25 cellular contexts compared by ENCODE assay signal in the genomic region with DNA sequence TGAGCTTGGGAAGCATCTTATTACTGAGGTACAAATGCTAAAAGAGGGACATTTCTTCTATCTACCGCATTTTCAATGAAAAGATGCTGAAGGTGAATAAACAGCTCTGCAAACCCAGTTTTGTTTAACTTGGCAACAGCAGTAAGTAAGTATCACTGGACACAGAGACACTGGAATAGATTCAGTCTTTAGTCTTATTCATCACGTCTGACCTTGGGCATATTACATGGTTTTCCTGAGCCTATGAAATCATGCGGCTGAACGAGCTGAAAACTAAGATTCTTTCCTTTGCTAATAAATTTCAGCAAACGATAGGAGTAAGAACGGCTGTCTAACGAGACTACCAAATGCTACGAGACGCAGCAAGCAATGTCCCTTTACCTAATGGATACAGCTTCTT.
DNase-seq lines count a peak whose midpoint lies in the region; ATAC-seq, FAIRE-seq and TF ChIP-seq lines count a peak whose summit lies in the region.
"Had no signal": no experiment of that assay in that cellular context is flagged by ENCODE, and none has a peak within 500 bp of the region (broad histone marks: within the 10 kb centered on the region; RNA-seq: fewer than 3 reads in every experiment).

No MANE protein-coding gene starts in this region.

- no peak overlapping the region for H2AFZ ChIP-seq in keratinocyte (ENCODE audit: control insufficient read depth, low read length)
- H2AFZ ChIP-seq: GM23338 had no signal

- no peak overlapping the region for H3K9ac ChIP-seq in keratinocyte (ENCODE audit: control insufficient read depth, extremely low read depth, insufficient read depth, low read length)
- H3K9ac ChIP-seq: KMS-11 had no signal

- H3K9me3 ChIP-seq in right atrium auricular region, result no peaks in the 10 kb centered on the region
- no peaks in the 10 kb centered on the region for H3K9me3 ChIP-seq in keratinocyte (ENCODE audit: control insufficient read depth, low read depth, low read length)
- H3K9me3 ChIP-seq: HAP-1, Peyer's patch had no signal

- H3K4me3 Mint-ChIP-seq in activated CD8-positive, alpha-beta T cell treated with anti-CD3 and anti-CD28 coated beads for 36 hours, result no peak overlapping the region
- H3K4me3 Mint-ChIP-seq: CD8-positive, alpha-beta memory T cell; GM23338 had no signal

- peaks cover 5% of the 10 kb centered on the region for H3K36me3 Mint-ChIP-seq in activated CD8-positive, alpha-beta T cell treated with anti-CD3 and anti-CD28 coated beads for 36 hours (ENCODE audit: low read depth)

- H3K4me1 Mint-ChIP-seq in activated CD8-positive, alpha-beta T cell treated with anti-CD3 and anti-CD28 coated beads for 36 hours (ENCODE audit: low read depth), result no peaks in the 10 kb centered on the region
- H3K4me1 Mint-ChIP-seq: CD8-positive, alpha-beta memory T cell; GM23338 had no signal

- ATAC-seq in left ventricle myocardium superior (peak; percentile 46), HG02623 (IDR thresholded peaks at IDR 0.05; ENCODE audit: unreplicated experiment) (no peak)
- no peak for ATAC-seq in activated CD8-positive, alpha-beta T cell treated with anti-CD3 and anti-CD28 coated beads for 36 hours
- ATAC-seq: GM23338 had no signal

- POLR2A ChIA-PET in activated CD8-positive, alpha-beta T cell treated with anti-CD3 and anti-CD28 coated beads for 36 hours (lab: Charles Lee), result no interaction called here
- POLR2A ChIA-PET in GM10248 (lab: Yijun Ruan, JAX), result no interaction called here

- no peaks in the 10 kb centered on the region for H3K9me3 Mint-ChIP-seq in activated CD8-positive, alpha-beta T cell treated with anti-CD3 and anti-CD28 coated beads for 36 hours
- H3K9me3 Mint-ChIP-seq: GM23338 had no signal

- H3K4me2 ChIP-seq in keratinocyte (ENCODE audit: control insufficient read depth, extremely low read depth, insufficient read depth, low read depth, low read length), result no peak overlapping the region
- H3K4me2 ChIP-seq: GM23338, KMS-11 had no signal

- DNase-seq in left ventricle myocardium superior, result no peak
- no peak for DNase-seq in right atrium auricular region (ENCODE audit: low spot score)
- DNase-seq in choroid plexus epithelial cell (ENCODE audit: low read depth), result peak; percentile 42
- no peak for DNase-seq in keratinocyte (ENCODE audit: low read depth, low spot score)
- DNase-seq in activated CD8-positive, alpha-beta T cell treated with anti-CD3 and anti-CD28 coated beads for 36 hours, result no peak
- DNase-seq in GM10248 (ENCODE audit: extremely low spot score), result no peak
- DNase-seq: Calu3; CD8-positive, alpha-beta memory T cell; DMS153; IMR-90; NCI-H1105; NCI-H146; NCI-H2029; NCI-H2227 treated with DMSO at 0.1 percent for 48 hours; NCI-H510A treated with DMSO at 0.1 percent for 48 hours; NCI-H748 treated with DMSO at 0.1 percent for 48 hours; Peyer's patch had no signal

- dilution Hi-C loops in keratinocyte (cut with MboI; ENCODE audit: extremely low pct_ligation_motif_present, low sequenced_read_pairs), result no loop called here

- CTCF ChIA-PET in activated CD8-positive, alpha-beta T cell treated with anti-CD3 and anti-CD28 coated beads for 36 hours (lab: Charles Lee), result no interaction called here
- CTCF ChIA-PET in GM10248 (lab: Yijun Ruan, JAX), result interaction anchor here (1.2 kb wide), 1 partner anchor 13 kb away, joined by 3 read pairs; no protein-coding TSS in a partner anchor

- FAIRE-seq in keratinocyte (lab: Jason Lieb, UNC), result peak; percentile 5
- FAIRE-seq: A204.1, GM12892 had no signal

- TF ChIP-seq CTCF in right atrium auricular region (IDR thresholded peaks at IDR 0.05) (no peak), choroid plexus epithelial cell (conservative IDR thresholded peaks at IDR 0.05; ENCODE audit: low read depth, low read length) (no peak), keratinocyte (optimal IDR thresholded peaks at IDR 0.05 in 1 of 3, IDR thresholded peaks at IDR 0.05 in 1 of 3, conservative IDR thresholded peaks at IDR 0.05 in 1 of 3; ENCODE audit: extremely low read depth in 1 of 3, insufficient read depth in 2 of 3, low read length in 3 of 3) (no peak), GM10248 (IDR thresholded peaks at IDR 0.05; ENCODE audit: control extremely low read depth, extremely low read depth, low read depth, missing control alignments) (no peak)
- no peak for TF ChIP-seq CTCF in activated CD8-positive, alpha-beta T cell treated with anti-CD3 and anti-CD28 coated beads for 36 hours (IDR thresholded peaks at IDR 0.05)

- H3K27ac ChIP-seq in right atrium auricular region (no peak overlapping the region), keratinocyte (ENCODE audit: control insufficient read depth, insufficient read depth, low read length) (no peak overlapping the region)
- H3K27ac ChIP-seq: C4-2B, KMS-11, Peyer's patch, SJSA1 had no signal

- no peaks in the 10 kb centered on the region for H3K27me3 Mint-ChIP-seq in activated CD8-positive, alpha-beta T cell treated with anti-CD3 and anti-CD28 coated beads for 36 hours
- H3K27me3 Mint-ChIP-seq: CD8-positive, alpha-beta memory T cell had no signal

- H4K20me1 ChIP-seq in keratinocyte (ENCODE audit: control insufficient read depth, extremely low read depth, insufficient read depth, low read length), result no peaks in the 10 kb centered on the region

- H3K36me3 ChIP-seq in right atrium auricular region (no peaks in the 10 kb centered on the region), keratinocyte (ENCODE audit: control insufficient read depth in 2 of 2, extremely low read depth in 1 of 2, insufficient read depth in 2 of 2, low read length in 2 of 2) (peaks cover 3 to 9% of the 10 kb centered on the region in 2 experiments)

- H3K4me1 ChIP-seq in right atrium auricular region, result peaks cover 0 to 27% of the 10 kb centered on the region in 2 donors
- H3K4me1 ChIP-seq in keratinocyte (ENCODE audit: control insufficient read depth, extremely low read depth, insufficient read depth, low read length), result peaks cover 12% of the 10 kb centered on the region
- H3K4me1 ChIP-seq: Peyer's patch, SJSA1 had no signal

- H3K9me1 ChIP-seq in keratinocyte (ENCODE audit: control insufficient read depth, extremely low read depth, insufficient read depth, low read length), result peaks cover 2% of the 10 kb centered on the region

- intact Hi-C loops in left ventricle myocardium superior (cut with micrococcal nuclease), result no loop called here
- intact Hi-C loops in activated CD8-positive, alpha-beta T cell treated with anti-CD3 and anti-CD28 coated beads for 36 hours (cut with micrococcal nuclease), result no loop called here

- H3K79me2 ChIP-seq in keratinocyte (ENCODE audit: control insufficient read depth, insufficient read depth, low read length), result peaks cover 17% of the 10 kb centered on the region

- H3K27me3 ChIP-seq in right atrium auricular region (no peaks in the 10 kb centered on the region), keratinocyte (ENCODE audit: control insufficient read depth, extremely low read depth, insufficient read depth, low read length) (no peaks in the 10 kb centered on the region)
- H3K27me3 ChIP-seq: Peyer's patch, SJSA1 had no signal

- H3K4me3 ChIP-seq in right atrium auricular region (no peak overlapping the region), choroid plexus epithelial cell (ENCODE audit: low read depth, low read length) (no peak overlapping the region), keratinocyte (ENCODE audit: control insufficient read depth in 2 of 3, extremely low read depth in 1 of 3, insufficient read depth in 2 of 3, low read depth in 1 of 3, low read length in 3 of 3) (no peak overlapping the region)
- H3K4me3 ChIP-seq: GM23338, HAP-1, Peyer's patch, SJSA1 had no signal

- no peak overlapping the region for H3K27ac Mint-ChIP-seq in activated CD8-positive, alpha-beta T cell treated with anti-CD3 and anti-CD28 coated beads for 36 hours
- H3K27ac Mint-ChIP-seq: CD8-positive, alpha-beta memory T cell; GM23338 had no signal
